In genomic region chr3:141246224-141246957, GRCh38 we compare ENCODE assay signal across 20 cellular contexts.
"Had no signal": no experiment of that assay in that cellular context is flagged by ENCODE, and none has a peak within 500 bp of the region (broad histone marks: within the 10 kb centered on the region; RNA-seq: fewer than 3 reads in every experiment).

No MANE protein-coding gene starts in this region.

- DNase-seq: activated CD4-positive, alpha-beta T cell treated with anti-CD3 and anti-CD28 coated beads, Interleukin-2, amount 50 U/mL, for 1 hour; activated CD8-positive, alpha-beta memory T cell treated with anti-CD3 and anti-CD28 coated beads for 24 hours; activated naive CD4-positive, alpha-beta T cell treated with Interleukin-2 at 50 U/mL for 16 hours; activated naive CD8-positive, alpha-beta T cell treated with anti-CD3 and anti-CD28 coated beads, Interleukin-2, amount 10 ng/mL, durations not matched to agents 7 days and 5 days; activated T-cell treated with anti-CD3 and anti-CD28 coated beads, Interleukin-2, amount 50 U/mL, for 48 hours; amniotic stem cell; cerebellar nuclear complex; kidney; lower lobe of right lung; naive B cell; right cardiac atrium; small intestine; stimulated activated CD4-positive, alpha-beta T cell treated with anti-CD3 and anti-CD28 coated beads, Interleukin-2, amount 100 ng/mL, for 24 hours; stomach; uterus had no signal

- H3K27ac Mint-ChIP-seq: activated naive CD8-positive, alpha-beta T cell treated with anti-CD3 and anti-CD28 coated beads, Interleukin-2, amount 10 ng/mL, durations not matched to agents 7 days and 5 days; stimulated activated memory B cell treated with anti-CD40 and anti-IgM and Interleukin-4, amounts not matched to agents 10 μg/mL and 1 μg/mL and 100 μg/mL, for 72 hours had no signal

- H3K36me3 Mint-ChIP-seq: stimulated activated memory B cell treated with anti-CD40 and anti-IgM and Interleukin-4, amounts not matched to agents 10 μg/mL and 1 μg/mL and 100 μg/mL, for 72 hours had no signal

- H3K9me3 Mint-ChIP-seq: activated naive CD8-positive, alpha-beta T cell treated with anti-CD3 and anti-CD28 coated beads, Interleukin-2, amount 10 ng/mL, durations not matched to agents 7 days and 5 days; stimulated activated memory B cell treated with anti-CD40 and anti-IgM and Interleukin-4, amounts not matched to agents 10 μg/mL and 1 μg/mL and 100 μg/mL, for 72 hours had no signal

- H3K4me3 ChIP-seq: coronary artery, lower lobe of right lung, stomach, suprapubic skin, tibial nerve, uterus had no signal

- H3K9me3 ChIP-seq: lower lobe of right lung, stomach, suprapubic skin, tibial nerve, uterus had no signal

- H3K4me1 Mint-ChIP-seq: naive B cell had no signal

- H3K27ac ChIP-seq: coronary artery, lower lobe of right lung, stomach, suprapubic skin, tibial nerve, uterus, VCaP had no signal

- H3K27me3 ChIP-seq: stomach, suprapubic skin, tibial nerve, uterus had no signal

- H3K36me3 ChIP-seq: lower lobe of right lung, stomach, suprapubic skin, tibial nerve, uterus had no signal

- H3K4me3 Mint-ChIP-seq: activated naive CD8-positive, alpha-beta T cell treated with anti-CD3 and anti-CD28 coated beads, Interleukin-2, amount 10 ng/mL, durations not matched to agents 7 days and 5 days; naive B cell; stimulated activated memory B cell treated with anti-CD40 and anti-IgM and Interleukin-4, amounts not matched to agents 10 μg/mL and 1 μg/mL and 100 μg/mL, for 72 hours had no signal

- H3K4me1 ChIP-seq: lower lobe of right lung, uterus had no signal

- H3K27me3 Mint-ChIP-seq: activated naive CD8-positive, alpha-beta T cell treated with anti-CD3 and anti-CD28 coated beads, Interleukin-2, amount 10 ng/mL, durations not matched to agents 7 days and 5 days; naive B cell; stimulated activated memory B cell treated with anti-CD40 and anti-IgM and Interleukin-4, amounts not matched to agents 10 μg/mL and 1 μg/mL and 100 μg/mL, for 72 hours had no signal
